ENCODE assay signal across 23 cellular contexts in the genomic region with DNA sequence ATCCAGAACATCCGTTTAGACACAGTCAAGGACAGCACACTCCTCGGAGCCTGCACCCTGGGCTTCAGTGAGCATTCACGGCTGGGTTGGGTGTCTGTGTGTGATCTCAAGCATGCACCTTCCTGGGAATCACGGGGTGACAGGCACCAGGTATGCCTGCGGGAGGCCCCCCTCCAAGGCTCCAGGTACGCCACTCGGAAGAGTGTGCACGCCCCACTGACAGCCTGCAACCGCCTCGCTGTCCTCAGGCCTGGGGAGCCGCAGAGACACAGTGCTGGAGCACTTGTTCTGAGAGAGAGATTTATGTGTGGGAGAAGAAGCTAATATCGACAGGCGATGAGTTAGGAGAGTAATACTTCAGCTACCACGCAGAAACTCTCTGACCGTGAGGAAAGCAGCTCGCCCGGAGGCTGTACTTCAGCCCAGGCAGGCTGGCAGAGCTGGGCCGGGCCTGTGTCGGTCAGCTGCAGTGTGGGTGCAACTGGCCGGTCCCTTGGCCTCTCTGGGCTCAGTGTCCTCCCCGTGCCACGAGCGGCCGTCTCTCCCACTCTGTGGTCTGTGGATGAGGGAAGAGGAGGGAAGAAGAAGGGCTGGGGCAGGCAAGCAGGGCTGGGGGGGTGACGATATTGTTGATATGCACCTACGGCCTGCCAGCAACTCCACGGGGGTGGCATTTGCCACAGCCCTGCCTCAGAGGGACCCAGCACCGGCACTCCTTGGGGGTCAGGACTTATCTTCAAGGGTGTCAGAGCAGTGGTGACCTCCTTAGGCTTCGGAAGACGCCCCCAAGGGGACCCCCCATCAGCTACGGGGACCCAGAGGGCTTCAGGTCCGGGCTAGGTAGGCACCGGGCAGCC. TPM values are rescaled to one million over a fixed set of nuclear protein-coding genes. Genes with fewer than 3 reads are reported as not detected.
"Had no signal": no experiment of that assay in that cellular context is flagged by ENCODE, and none has a peak within 500 bp of the region (broad histone marks: within the 10 kb centered on the region; RNA-seq: fewer than 3 reads in every experiment).

No MANE protein-coding gene starts in this region.

- H3K4me2 ChIP-seq: neural progenitor cell had no signal

- H3K4me1 ChIP-seq: heart left ventricle, pancreas, psoas muscle, thyroid gland, upper lobe of left lung, vagina had no signal

- H3K27me3 ChIP-seq: neural progenitor cell, pancreas, right lobe of liver, thyroid gland, vagina had no signal

- H3K27ac ChIP-seq: coronary artery, heart left ventricle, neural progenitor cell, pancreas, psoas muscle, right lobe of liver, thyroid gland, upper lobe of left lung, vagina had no signal

- H3K9me3 ChIP-seq: mucosa of descending colon, pancreas, psoas muscle, right lobe of liver, thyroid gland, upper lobe of left lung, vagina had no signal

- H3K27ac Mint-ChIP-seq: naive thymus-derived CD8-positive, alpha-beta T cell; neural progenitor cell had no signal

- H3K4me3 Mint-ChIP-seq: naive thymus-derived CD8-positive, alpha-beta T cell; neural progenitor cell had no signal

- H3K9me3 Mint-ChIP-seq: naive thymus-derived CD8-positive, alpha-beta T cell; neural progenitor cell had no signal

- H3K36me3 ChIP-seq: heart left ventricle, pancreas, right lobe of liver, thyroid gland, upper lobe of left lung, vagina had no signal

- DNase-seq: cerebellar nuclear complex; effector memory CD4-positive, alpha-beta T cell; heart left ventricle; hypothalamus; mucosa of descending colon; naive thymus-derived CD8-positive, alpha-beta T cell; occipital lobe; psoas muscle; retina; stimulated activated naive CD4-positive, alpha-beta T cell treated with Interleukin-2 at 50 U/mL for 16 hours; thyroid gland had no signal

- H3K9ac ChIP-seq: neural progenitor cell had no signal

- ATAC-seq: esophagus mucosa; heart left ventricle; mucosa of descending colon; naive thymus-derived CD8-positive, alpha-beta T cell; pancreas; psoas muscle had no signal

- FAIRE-seq: endometrium, frontal cortex, islet of Langerhans, pancreas had no signal

- H3K4me3 ChIP-seq: coronary artery, heart left ventricle, mucosa of descending colon, neural progenitor cell, pancreas, psoas muscle, right lobe of liver, thyroid gland, upper lobe of left lung, vagina had no signal

- H2AFZ ChIP-seq: neural progenitor cell had no signal

RNA-seq across cellular contexts. Expression of a gene that starts 7.3 kb away (rescaled TPM):
- total RNA-seq: glomerular endothelial cell had no signal
- polyA plus RNA-seq: fibroblast of lung; naive thymus-derived CD8-positive, alpha-beta T cell had no signal
